Comparison of ENCODE assay signal across 10 cellular contexts in genomic region chr13:26946675-26947342, GRCh38.
A peak's percentile ranks its signal among the peaks of the same experiment; 100 is the strongest.
DNase-seq lines count a peak whose midpoint lies in the region; FAIRE-seq and TF ChIP-seq lines count a peak whose summit lies in the region.
"Had no signal": no experiment of that assay in that cellular context is flagged by ENCODE, and none has a peak within 500 bp of the region (broad histone marks: within the 10 kb centered on the region; RNA-seq: fewer than 3 reads in every experiment).

No MANE protein-coding gene starts in this region.

- H3K9me3 Mint-ChIP-seq in astrocyte (ENCODE audit: unreplicated experiment) = no peaks in the 10 kb centered on the region

- no peak overlapping the region for H2AFZ ChIP-seq in astrocyte (ENCODE audit: low read depth, low read length)

- intact Hi-C loops in stomach (cut with DNase I; ENCODE audit: low total_unique reads) = loop anchor here (10.0 kb wide), 1 partner anchor 1028 kb away; no protein-coding TSS in a partner anchor

- H3K36me3 ChIP-seq in astrocyte (ENCODE audit: insufficient read depth, low read length) = no peaks in the 10 kb centered on the region
- no peaks in the 10 kb centered on the region for H3K36me3 ChIP-seq in iPS DF 6.9 (ENCODE audit: control insufficient read depth, insufficient read depth, low read length)
- H3K36me3 ChIP-seq in stomach = no peaks in the 10 kb centered on the region
- H3K36me3 ChIP-seq: neutrophil, SJCRH30 had no signal

- no peaks in the 10 kb centered on the region for H4K20me1 ChIP-seq in astrocyte (ENCODE audit: insufficient read depth, low read length)

- DNase-seq in DMS53 (lab: John Stamatoyannopoulos, UW) (peak; percentile 93), HFF-Myc (ENCODE audit: extremely low read depth, low read depth) (peak; percentile 14), NCI-H446 treated with DMSO at 0.1 percent for 48 hours (lab: John Stamatoyannopoulos, UW) (peak; percentile 44), astrocyte (ENCODE audit: low read depth) (peak; percentile 32), iPS DF 6.9 (ENCODE audit: low read depth, low spot score) (peak; percentile 25), stomach (no peak), T1000 (lab: John Stamatoyannopoulos, UW) (no peak)
- DNase-seq in NK-92 treated with Interleukin-12 subunit alpha and Interleukin-12 subunit beta, amount 100 ng/mL, for 24 hours (lab: John Stamatoyannopoulos, UW) = no peak

- no peak overlapping the region for H3K27ac ChIP-seq in astrocyte (ENCODE audit: low read depth, low read length)
- H3K27ac ChIP-seq in iPS DF 6.9 (ENCODE audit: low read length) = no peak overlapping the region
- H3K27ac ChIP-seq in stomach = no peak overlapping the region
- H3K27ac ChIP-seq: neutrophil, SJCRH30 had no signal

- H3K9me3 ChIP-seq in astrocyte (ENCODE audit: insufficient read depth, low read depth, low read length) = no peaks in the 10 kb centered on the region
- H3K9me3 ChIP-seq in iPS DF 6.9 (ENCODE audit: control insufficient read depth, insufficient read depth, low read length) = no peaks in the 10 kb centered on the region; the same call in 1 of the 2 replicates
- no peaks in the 10 kb centered on the region for H3K9me3 ChIP-seq in stomach
- H3K9me3 ChIP-seq: neutrophil, SJCRH30 had no signal

- H3K9ac ChIP-seq in astrocyte (ENCODE audit: low read length) = no peak overlapping the region

- no peaks in the 10 kb centered on the region for H3K79me2 ChIP-seq in astrocyte (ENCODE audit: insufficient read depth, low read length)

- no CpG with 5 or more reads among the region's 5 CpGs for WGBS in iPS DF 6.9 (ENCODE audit: insufficient coverage, insufficient read length)
- WGBS in stomach, 5 donors = 36 to 42% (median 39%) methylated on average over 5 of the region's 5 CpGs

- H3K4me1 ChIP-seq in astrocyte (ENCODE audit: insufficient read depth, low read length) = no peaks in the 10 kb centered on the region
- H3K4me1 ChIP-seq in iPS DF 6.9 (ENCODE audit: control insufficient read depth, insufficient read depth, low read length) = no peaks in the 10 kb centered on the region
- peaks cover 3 to 25% (median 19%) of the 10 kb centered on the region in 4 donors for H3K4me1 ChIP-seq in stomach
- H3K4me1 ChIP-seq: SJCRH30 had no signal

- peaks cover 7% of the 10 kb centered on the region for H3K4me1 Mint-ChIP-seq in astrocyte (ENCODE audit: low read depth, unreplicated experiment)

- TF ChIP-seq EP300 in stomach (IDR thresholded peaks at IDR 0.05) = no peak

- H3K4me3 ChIP-seq in HFF-Myc (replicated peaks; ENCODE audit: low read depth, low read length) = no peak overlapping the region
- H3K4me3 ChIP-seq in astrocyte (ENCODE audit: insufficient read depth, low read depth, low read length) = no peak overlapping the region
- no peak overlapping the region for H3K4me3 ChIP-seq in iPS DF 6.9 (ENCODE audit: low read length)
- no peak overlapping the region for H3K4me3 ChIP-seq in stomach
- H3K4me3 ChIP-seq: SJCRH30 had no signal

- no peak overlapping the region for H3K27ac Mint-ChIP-seq in astrocyte (ENCODE audit: unreplicated experiment)

- TF ChIP-seq CTCF in HFF-Myc (IDR thresholded peaks at IDR 0.05; ENCODE audit: low read depth, low read length, missing control alignments) (peak; percentile 70), astrocyte (IDR thresholded peaks at IDR 0.05; ENCODE audit: insufficient read depth, low read depth, low read length) (peak; percentile 83), stomach (IDR thresholded peaks at IDR 0.05) (peak in 5 of 7 experiments; percentile 60 to 95 (median 69))

- peak; percentile 68 for FAIRE-seq in astrocyte (lab: Jason Lieb, UNC)

- no peaks in the 10 kb centered on the region for H3K36me3 Mint-ChIP-seq in astrocyte (ENCODE audit: low read depth, unreplicated experiment)

- H3K27me3 Mint-ChIP-seq in astrocyte (ENCODE audit: low read depth, unreplicated experiment) = peaks cover 16% of the 10 kb centered on the region

- TF ChIP-seq POLR2A in stomach (IDR thresholded peaks at IDR 0.05) = no peak

- H3K4me3 Mint-ChIP-seq in astrocyte (ENCODE audit: unreplicated experiment) = no peak overlapping the region

- peaks cover 6% of the 10 kb centered on the region for H3K27me3 ChIP-seq in astrocyte (ENCODE audit: insufficient read depth, low read length)
- no peaks in the 10 kb centered on the region for H3K27me3 ChIP-seq in iPS DF 6.9 (ENCODE audit: control insufficient read depth, insufficient read depth, low read length)
- no peaks in the 10 kb centered on the region for H3K27me3 ChIP-seq in stomach
- H3K27me3 ChIP-seq: neutrophil had no signal

- H3K4me2 ChIP-seq in astrocyte (ENCODE audit: low read length) = no peak overlapping the region

Comparison
In these comparisons a context has a peak if more than half of its experiments do, and no peak if none do; other contexts are left out.
1. DNase-seq: peak in DMS53 (single experiment), HFF-Myc (single experiment), NCI-H446 treated with DMSO at 0.1 percent for 48 hours (single experiment), astrocyte (single experiment) and iPS DF 6.9 (single experiment); none in stomach (single experiment), NK-92 treated with Interleukin-12 subunit alpha and Interleukin-12 subunit beta, amount 100 ng/mL, for 24 hours (single experiment) and T1000 (single experiment).
2. Peak in every context shown above with its lines, with median percentiles within 50 percentile points of each other: CTCF ChIP-seq.